In the genomic region with DNA sequence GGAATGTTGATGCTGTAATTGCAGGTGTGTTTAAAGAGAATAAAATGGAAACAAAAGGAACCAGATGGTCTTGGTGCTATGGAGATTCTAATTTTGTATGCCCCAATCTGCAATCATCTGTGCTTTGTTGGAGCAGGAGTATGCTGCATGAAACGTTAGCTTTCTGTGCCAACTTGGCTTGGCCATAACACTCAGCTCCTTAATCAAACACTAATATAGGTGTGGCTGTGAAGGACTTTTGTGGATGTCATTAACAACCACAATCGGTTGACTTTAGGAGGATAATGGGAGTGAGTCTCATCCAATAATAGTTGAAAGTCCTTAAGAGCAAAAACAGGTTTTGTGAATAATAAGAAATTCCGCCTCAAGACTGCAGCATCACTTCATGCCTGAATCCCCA, we compare ENCODE assay signal across 22 cellular contexts.
"Had no signal": no experiment of that assay in that cellular context is flagged by ENCODE, and none has a peak within 500 bp of the region (broad histone marks: within the 10 kb centered on the region; RNA-seq: fewer than 3 reads in every experiment).

No MANE protein-coding gene starts in this region.

- H3K4me1 ChIP-seq: breast epithelium had no signal

- H3K27me3 Mint-ChIP-seq: activated CD4-positive, alpha-beta memory T cell treated with anti-CD3 and anti-CD28 coated beads, Interleukin-2, amount 10 ng/mL, durations not matched to agents 7 days and 5 days; activated naive CD4-positive, alpha-beta T cell treated with anti-CD3 and anti-CD28 coated beads, Interleukin-2, amount 10 ng/mL, durations not matched to agents 7 days and 5 days; activated naive CD8-positive, alpha-beta T cell treated with anti-CD3 and anti-CD28 coated beads for 36 hours; T-cell had no signal

- H3K4me2 ChIP-seq: KMS-11 had no signal

- ATAC-seq: Right ventricle myocardium inferior, T-cell had no signal

- H3K4me1 Mint-ChIP-seq: activated CD4-positive, alpha-beta memory T cell treated with anti-CD3 and anti-CD28 coated beads, Interleukin-2, amount 10 ng/mL, durations not matched to agents 7 days and 5 days; activated naive CD4-positive, alpha-beta T cell treated with anti-CD3 and anti-CD28 coated beads, Interleukin-2, amount 10 ng/mL, durations not matched to agents 7 days and 5 days; activated naive CD8-positive, alpha-beta T cell treated with anti-CD3 and anti-CD28 coated beads for 36 hours; T-cell had no signal

- H3K4me3 ChIP-seq: breast epithelium, SK-N-MC had no signal

- H3K4me3 Mint-ChIP-seq: activated CD4-positive, alpha-beta memory T cell treated with anti-CD3 and anti-CD28 coated beads, Interleukin-2, amount 10 ng/mL, durations not matched to agents 7 days and 5 days; activated naive CD4-positive, alpha-beta T cell treated with anti-CD3 and anti-CD28 coated beads, Interleukin-2, amount 10 ng/mL, durations not matched to agents 7 days and 5 days; activated naive CD8-positive, alpha-beta T cell treated with anti-CD3 and anti-CD28 coated beads for 36 hours; T-cell had no signal

- H3K9me3 ChIP-seq: breast epithelium had no signal

- H3K27ac ChIP-seq: breast epithelium, KMS-11, SK-N-MC, VCaP had no signal

- DNase-seq: activated CD4-positive, alpha-beta memory T cell treated with anti-CD3 and anti-CD28 coated beads, Interleukin-2, amount 10 ng/mL, durations not matched to agents 7 days and 5 days; activated CD4-positive, alpha-beta T cell treated with anti-CD3 and anti-CD28 coated beads, Interleukin-2, amount 50 U/mL, for 1 hour; activated CD4-positive, CD25-positive, alpha-beta regulatory T cell; activated gamma-delta T cell treated with Interleukin-2 at 50 U/mL for 16 hours; activated naive CD4-positive, alpha-beta T cell treated with anti-CD3 and anti-CD28 coated beads, Interleukin-2, amount 10 ng/mL, durations not matched to agents 7 days and 5 days; activated naive CD8-positive, alpha-beta T cell treated with anti-CD3 and anti-CD28 coated beads for 36 hours; activated T-cell treated with anti-CD3 and anti-CD28 coated beads for 4 hours; activated T-cell treated with anti-CD3 and anti-CD28 coated beads, Interleukin-2, amount 50 U/mL, for 48 hours; caudate nucleus; NCI-H146; NCI-H187 treated with DMSO at 0.1 percent for 48 hours; NCI-H2081 treated with DMSO at 0.1 percent for 48 hours; NCI-H446; NCI-H524; NCI-H82; T-cell had no signal

- H3K27me3 ChIP-seq: breast epithelium had no signal

- H3K27ac Mint-ChIP-seq: activated CD4-positive, alpha-beta memory T cell treated with anti-CD3 and anti-CD28 coated beads, Interleukin-2, amount 10 ng/mL, durations not matched to agents 7 days and 5 days; activated naive CD4-positive, alpha-beta T cell treated with anti-CD3 and anti-CD28 coated beads, Interleukin-2, amount 10 ng/mL, durations not matched to agents 7 days and 5 days; activated naive CD8-positive, alpha-beta T cell treated with anti-CD3 and anti-CD28 coated beads for 36 hours; activated T-helper 2 cell treated with anti-CD3 and anti-CD28 coated beads, Interferon-gamma antibody, Interleukin-2, Interleukin-4, amounts not matched to agents 10 μg/mL and 5 μg/mL and 100 μg/mL, durations not matched to agents 14 hours and 24 hours and 36 hours; T-cell had no signal

- H3K36me3 ChIP-seq: breast epithelium had no signal

- H3K9ac ChIP-seq: KMS-11 had no signal

- H3K36me3 Mint-ChIP-seq: activated naive CD4-positive, alpha-beta T cell treated with anti-CD3 and anti-CD28 coated beads, Interleukin-2, amount 10 ng/mL, durations not matched to agents 7 days and 5 days; activated naive CD8-positive, alpha-beta T cell treated with anti-CD3 and anti-CD28 coated beads for 36 hours; T-cell had no signal
